ENCODE assay signal across 1 cellular context in the genomic region with DNA sequence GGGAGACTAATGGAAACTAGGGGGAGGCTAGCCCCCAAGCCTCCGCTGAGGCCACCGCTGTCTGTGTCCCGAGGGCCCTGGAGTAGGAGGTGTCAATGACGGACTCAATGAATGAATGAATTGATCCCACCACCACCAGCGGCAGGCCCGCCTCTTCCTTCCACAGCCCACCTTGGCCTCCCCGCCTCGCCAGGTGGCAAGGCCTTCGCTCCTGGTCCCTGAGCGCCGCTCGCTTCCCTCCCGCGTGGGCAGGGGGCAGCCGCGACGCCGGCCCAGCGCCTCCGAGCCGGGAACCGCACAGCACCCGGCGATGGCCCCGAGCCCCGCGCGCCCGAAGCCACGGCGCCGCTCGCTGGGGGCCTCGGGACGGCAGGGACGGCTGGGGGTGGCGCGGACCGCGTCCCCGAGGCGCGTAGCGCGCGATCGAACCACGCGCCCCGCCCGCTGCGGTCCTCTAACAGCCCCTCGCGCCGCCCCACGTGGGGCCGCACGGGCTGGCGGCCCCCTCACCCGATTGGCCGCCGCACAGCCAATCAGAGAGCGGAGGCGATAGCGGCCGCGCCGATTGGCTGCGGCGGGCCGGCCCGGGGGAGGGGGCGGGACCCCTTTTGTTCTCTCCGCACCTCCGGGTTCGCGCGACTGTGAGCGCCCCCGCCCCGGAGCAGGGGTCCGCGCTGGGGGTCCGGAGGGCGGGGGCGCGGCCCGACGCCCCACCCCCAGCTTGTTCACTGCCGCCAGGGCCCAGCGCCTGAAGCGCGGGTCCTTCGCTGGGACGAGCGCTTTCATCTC.
A peak's percentile ranks its signal among the peaks of the same experiment; 100 is the strongest.
TF ChIP-seq lines count a peak whose summit lies in the region.

No MANE protein-coding gene starts in this region.

TF ChIP-seq in K562, 482 proteins besides CTCF, POLR2A, EP300 and RAD21 (continued from another document and continues in another):
- TF ChIP-seq, protein P1, sequence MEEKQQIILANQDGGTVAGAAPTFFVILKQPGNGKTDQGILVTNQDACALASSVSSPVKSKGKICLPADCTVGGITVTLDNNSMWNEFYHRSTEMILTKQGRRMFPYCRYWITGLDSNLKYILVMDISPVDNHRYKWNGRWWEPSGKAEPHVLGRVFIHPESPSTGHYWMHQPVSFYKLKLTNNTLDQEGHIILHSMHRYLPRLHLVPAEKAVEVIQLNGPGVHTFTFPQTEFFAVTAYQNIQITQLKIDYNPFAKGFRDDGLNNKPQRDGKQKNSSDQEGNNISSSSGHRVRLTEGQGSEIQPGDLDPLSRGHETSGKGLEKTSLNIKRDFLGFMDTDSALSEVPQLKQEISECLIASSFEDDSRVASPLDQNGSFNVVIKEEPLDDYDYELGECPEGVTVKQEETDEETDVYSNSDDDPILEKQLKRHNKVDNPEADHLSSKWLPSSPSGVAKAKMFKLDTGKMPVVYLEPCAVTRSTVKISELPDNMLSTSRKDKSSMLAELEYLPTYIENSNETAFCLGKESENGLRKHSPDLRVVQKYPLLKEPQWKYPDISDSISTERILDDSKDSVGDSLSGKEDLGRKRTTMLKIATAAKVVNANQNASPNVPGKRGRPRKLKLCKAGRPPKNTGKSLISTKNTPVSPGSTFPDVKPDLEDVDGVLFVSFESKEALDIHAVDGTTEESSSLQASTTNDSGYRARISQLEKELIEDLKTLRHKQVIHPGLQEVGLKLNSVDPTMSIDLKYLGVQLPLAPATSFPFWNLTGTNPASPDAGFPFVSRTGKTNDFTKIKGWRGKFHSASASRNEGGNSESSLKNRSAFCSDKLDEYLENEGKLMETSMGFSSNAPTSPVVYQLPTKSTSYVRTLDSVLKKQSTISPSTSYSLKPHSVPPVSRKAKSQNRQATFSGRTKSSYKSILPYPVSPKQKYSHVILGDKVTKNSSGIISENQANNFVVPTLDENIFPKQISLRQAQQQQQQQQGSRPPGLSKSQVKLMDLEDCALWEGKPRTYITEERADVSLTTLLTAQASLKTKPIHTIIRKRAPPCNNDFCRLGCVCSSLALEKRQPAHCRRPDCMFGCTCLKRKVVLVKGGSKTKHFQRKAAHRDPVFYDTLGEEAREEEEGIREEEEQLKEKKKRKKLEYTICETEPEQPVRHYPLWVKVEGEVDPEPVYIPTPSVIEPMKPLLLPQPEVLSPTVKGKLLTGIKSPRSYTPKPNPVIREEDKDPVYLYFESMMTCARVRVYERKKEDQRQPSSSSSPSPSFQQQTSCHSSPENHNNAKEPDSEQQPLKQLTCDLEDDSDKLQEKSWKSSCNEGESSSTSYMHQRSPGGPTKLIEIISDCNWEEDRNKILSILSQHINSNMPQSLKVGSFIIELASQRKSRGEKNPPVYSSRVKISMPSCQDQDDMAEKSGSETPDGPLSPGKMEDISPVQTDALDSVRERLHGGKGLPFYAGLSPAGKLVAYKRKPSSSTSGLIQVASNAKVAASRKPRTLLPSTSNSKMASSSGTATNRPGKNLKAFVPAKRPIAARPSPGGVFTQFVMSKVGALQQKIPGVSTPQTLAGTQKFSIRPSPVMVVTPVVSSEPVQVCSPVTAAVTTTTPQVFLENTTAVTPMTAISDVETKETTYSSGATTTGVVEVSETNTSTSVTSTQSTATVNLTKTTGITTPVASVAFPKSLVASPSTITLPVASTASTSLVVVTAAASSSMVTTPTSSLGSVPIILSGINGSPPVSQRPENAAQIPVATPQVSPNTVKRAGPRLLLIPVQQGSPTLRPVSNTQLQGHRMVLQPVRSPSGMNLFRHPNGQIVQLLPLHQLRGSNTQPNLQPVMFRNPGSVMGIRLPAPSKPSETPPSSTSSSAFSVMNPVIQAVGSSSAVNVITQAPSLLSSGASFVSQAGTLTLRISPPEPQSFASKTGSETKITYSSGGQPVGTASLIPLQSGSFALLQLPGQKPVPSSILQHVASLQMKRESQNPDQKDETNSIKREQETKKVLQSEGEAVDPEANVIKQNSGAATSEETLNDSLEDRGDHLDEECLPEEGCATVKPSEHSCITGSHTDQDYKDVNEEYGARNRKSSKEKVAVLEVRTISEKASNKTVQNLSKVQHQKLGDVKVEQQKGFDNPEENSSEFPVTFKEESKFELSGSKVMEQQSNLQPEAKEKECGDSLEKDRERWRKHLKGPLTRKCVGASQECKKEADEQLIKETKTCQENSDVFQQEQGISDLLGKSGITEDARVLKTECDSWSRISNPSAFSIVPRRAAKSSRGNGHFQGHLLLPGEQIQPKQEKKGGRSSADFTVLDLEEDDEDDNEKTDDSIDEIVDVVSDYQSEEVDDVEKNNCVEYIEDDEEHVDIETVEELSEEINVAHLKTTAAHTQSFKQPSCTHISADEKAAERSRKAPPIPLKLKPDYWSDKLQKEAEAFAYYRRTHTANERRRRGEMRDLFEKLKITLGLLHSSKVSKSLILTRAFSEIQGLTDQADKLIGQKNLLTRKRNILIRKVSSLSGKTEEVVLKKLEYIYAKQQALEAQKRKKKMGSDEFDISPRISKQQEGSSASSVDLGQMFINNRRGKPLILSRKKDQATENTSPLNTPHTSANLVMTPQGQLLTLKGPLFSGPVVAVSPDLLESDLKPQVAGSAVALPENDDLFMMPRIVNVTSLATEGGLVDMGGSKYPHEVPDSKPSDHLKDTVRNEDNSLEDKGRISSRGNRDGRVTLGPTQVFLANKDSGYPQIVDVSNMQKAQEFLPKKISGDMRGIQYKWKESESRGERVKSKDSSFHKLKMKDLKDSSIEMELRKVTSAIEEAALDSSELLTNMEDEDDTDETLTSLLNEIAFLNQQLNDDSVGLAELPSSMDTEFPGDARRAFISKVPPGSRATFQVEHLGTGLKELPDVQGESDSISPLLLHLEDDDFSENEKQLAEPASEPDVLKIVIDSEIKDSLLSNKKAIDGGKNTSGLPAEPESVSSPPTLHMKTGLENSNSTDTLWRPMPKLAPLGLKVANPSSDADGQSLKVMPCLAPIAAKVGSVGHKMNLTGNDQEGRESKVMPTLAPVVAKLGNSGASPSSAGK (IDR thresholded peaks at IDR 0.05), result peak; percentile 82
- TF ChIP-seq MCM3 (IDR thresholded peaks at IDR 0.05) (no peak), ESRRA (IDR thresholded peaks at IDR 0.05; ENCODE audit: borderline replicate concordance, low read depth) (no peak; the same call in 1 of the 2 replicates), ESRRB (CRISPR knock-in tag; IDR thresholded peaks at IDR 0.05; ENCODE audit: borderline replicate concordance) (no peak), ZNF263 (CRISPR knock-in tag; IDR thresholded peaks at IDR 0.05; ENCODE audit: borderline replicate concordance) (0 out of 2 replicates have a peak, but pooled peaks have one; percentile 16), HNRNPH1 (optimal IDR thresholded peaks at IDR 0.05; ENCODE audit: low read depth, low read length) (no peak), RBM14 (IDR thresholded peaks at IDR 0.05; ENCODE audit: borderline replicate concordance, insufficient read depth, low read depth, low read length) (0 out of 2 replicates have a peak, but pooled peaks have one; percentile 42), GTF2E2 (tag; IDR thresholded peaks at IDR 0.05) (no peak), PHB (CRISPR knock-in tag; IDR thresholded peaks at IDR 0.05) (no peak), HNRNPLL (IDR thresholded peaks at IDR 0.05; ENCODE audit: low read depth, low read length, poor library complexity, severe bottlenecking) (no peak), PRPF4 (IDR thresholded peaks at IDR 0.05; ENCODE audit: insufficient read depth, low read depth, low read length, poor library complexity, severe bottlenecking) (no peak), HIVEP1 (CRISPR knock-in tag; IDR thresholded peaks at IDR 0.05) (no peak), MAZ (CRISPR knock-in tag; conservative IDR thresholded peaks at IDR 0.05 in 1 of 2, IDR thresholded peaks at IDR 0.05 in 1 of 2) (peak; percentile 81 to 82), ZNF165 (CRISPR knock-in tag; IDR thresholded peaks at IDR 0.05; ENCODE audit: borderline replicate concordance) (no peak), ZNF134 (CRISPR knock-in tag; conservative IDR thresholded peaks at IDR 0.05) (no peak), KDM2B (CRISPR knock-in tag; IDR thresholded peaks at IDR 0.05) (peak; percentile 75; the same call in 1 of the 2 replicates), SRSF9 (IDR thresholded peaks at IDR 0.05; ENCODE audit: borderline replicate concordance, low read depth, low read length) (no peak), DIDO1 (tag; IDR thresholded peaks at IDR 0.05; ENCODE audit: low read depth) (no peak), ZNF41 (CRISPR knock-in tag; conservative IDR thresholded peaks at IDR 0.05) (no peak), CREB1 (IDR thresholded peaks at IDR 0.05) (no peak), CREB1 (CRISPR knock-in tag; IDR thresholded peaks at IDR 0.05) (no peak), L3MBTL2 (IDR thresholded peaks at IDR 0.05) (peak; percentile 100), RUNX1 (IDR thresholded peaks at IDR 0.05; ENCODE audit: low read depth) (no peak), RBM34 (IDR thresholded peaks at IDR 0.05; ENCODE audit: borderline replicate concordance, insufficient read depth, low read length) (no peak)
- TF ChIP-seq, protein P2, sequence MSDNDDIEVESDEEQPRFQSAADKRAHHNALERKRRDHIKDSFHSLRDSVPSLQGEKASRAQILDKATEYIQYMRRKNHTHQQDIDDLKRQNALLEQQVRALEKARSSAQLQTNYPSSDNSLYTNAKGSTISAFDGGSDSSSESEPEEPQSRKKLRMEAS (CRISPR knock-in tag; IDR thresholded peaks at IDR 0.05), result peak; percentile 86
- TF ChIP-seq, protein P3, sequence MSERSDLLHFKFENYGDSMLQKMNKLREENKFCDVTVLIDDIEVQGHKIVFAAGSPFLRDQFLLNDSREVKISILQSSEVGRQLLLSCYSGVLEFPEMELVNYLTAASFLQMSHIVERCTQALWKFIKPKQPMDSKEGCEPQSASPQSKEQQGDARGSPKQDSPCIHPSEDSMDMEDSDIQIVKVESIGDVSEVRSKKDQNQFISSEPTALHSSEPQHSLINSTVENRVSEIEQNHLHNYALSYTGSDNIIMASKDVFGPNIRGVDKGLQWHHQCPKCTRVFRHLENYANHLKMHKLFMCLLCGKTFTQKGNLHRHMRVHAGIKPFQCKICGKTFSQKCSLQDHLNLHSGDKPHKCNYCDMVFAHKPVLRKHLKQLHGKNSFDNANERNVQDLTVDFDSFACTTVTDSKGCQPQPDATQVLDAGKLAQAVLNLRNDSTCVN (CRISPR knock-in tag; IDR thresholded peaks at IDR 0.05), result no peak
- TF ChIP-seq, protein P4, sequence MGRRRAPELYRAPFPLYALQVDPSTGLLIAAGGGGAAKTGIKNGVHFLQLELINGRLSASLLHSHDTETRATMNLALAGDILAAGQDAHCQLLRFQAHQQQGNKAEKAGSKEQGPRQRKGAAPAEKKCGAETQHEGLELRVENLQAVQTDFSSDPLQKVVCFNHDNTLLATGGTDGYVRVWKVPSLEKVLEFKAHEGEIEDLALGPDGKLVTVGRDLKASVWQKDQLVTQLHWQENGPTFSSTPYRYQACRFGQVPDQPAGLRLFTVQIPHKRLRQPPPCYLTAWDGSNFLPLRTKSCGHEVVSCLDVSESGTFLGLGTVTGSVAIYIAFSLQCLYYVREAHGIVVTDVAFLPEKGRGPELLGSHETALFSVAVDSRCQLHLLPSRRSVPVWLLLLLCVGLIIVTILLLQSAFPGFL (CRISPR knock-in tag; IDR thresholded peaks at IDR 0.05), result 0 out of 2 replicates have a peak, but pooled peaks have one; percentile 20
- TF ChIP-seq, protein P5, sequence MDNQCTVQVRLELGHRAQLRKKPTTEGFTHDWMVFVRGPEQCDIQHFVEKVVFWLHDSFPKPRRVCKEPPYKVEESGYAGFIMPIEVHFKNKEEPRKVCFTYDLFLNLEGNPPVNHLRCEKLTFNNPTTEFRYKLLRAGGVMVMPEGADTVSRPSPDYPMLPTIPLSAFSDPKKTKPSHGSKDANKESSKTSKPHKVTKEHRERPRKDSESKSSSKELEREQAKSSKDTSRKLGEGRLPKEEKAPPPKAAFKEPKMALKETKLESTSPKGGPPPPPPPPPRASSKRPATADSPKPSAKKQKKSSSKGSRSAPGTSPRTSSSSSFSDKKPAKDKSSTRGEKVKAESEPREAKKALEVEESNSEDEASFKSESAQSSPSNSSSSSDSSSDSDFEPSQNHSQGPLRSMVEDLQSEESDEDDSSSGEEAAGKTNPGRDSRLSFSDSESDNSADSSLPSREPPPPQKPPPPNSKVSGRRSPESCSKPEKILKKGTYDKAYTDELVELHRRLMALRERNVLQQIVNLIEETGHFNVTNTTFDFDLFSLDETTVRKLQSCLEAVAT (IDR thresholded peaks at IDR 0.05), result no peak
- TF ChIP-seq, protein P6, sequence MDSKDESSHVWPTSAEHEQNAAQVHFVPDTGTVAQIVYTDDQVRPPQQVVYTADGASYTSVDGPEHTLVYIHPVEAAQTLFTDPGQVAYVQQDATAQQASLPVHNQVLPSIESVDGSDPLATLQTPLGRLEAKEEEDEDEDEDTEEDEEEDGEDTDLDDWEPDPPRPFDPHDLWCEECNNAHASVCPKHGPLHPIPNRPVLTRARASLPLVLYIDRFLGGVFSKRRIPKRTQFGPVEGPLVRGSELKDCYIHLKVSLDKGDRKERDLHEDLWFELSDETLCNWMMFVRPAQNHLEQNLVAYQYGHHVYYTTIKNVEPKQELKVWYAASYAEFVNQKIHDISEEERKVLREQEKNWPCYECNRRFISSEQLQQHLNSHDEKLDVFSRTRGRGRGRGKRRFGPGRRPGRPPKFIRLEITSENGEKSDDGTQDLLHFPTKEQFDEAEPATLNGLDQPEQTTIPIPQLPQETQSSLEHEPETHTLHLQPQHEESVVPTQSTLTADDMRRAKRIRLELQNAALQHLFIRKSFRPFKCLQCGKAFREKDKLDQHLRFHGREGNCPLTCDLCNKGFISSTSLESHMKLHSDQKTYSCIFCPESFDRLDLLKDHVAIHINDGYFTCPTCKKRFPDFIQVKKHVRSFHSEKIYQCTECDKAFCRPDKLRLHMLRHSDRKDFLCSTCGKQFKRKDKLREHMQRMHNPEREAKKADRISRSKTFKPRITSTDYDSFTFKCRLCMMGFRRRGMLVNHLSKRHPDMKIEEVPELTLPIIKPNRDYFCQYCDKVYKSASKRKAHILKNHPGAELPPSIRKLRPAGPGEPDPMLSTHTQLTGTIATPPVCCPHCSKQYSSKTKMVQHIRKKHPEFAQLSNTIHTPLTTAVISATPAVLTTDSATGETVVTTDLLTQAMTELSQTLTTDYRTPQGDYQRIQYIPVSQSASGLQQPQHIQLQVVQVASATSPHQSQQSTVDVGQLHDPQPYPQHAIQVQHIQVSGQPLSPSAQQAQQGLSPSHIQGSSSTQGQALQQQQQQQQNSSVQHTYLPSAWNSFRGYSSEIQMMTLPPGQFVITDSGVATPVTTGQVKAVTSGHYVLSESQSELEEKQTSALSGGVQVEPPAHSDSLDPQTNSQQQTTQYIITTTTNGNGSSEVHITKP (IDR thresholded peaks at IDR 0.05; ENCODE audit: partially characterized antibody), result no peak
